18 cellular contexts compared by ENCODE assay signal in genomic region chr4:138217567-138217966, GRCh38. TPM values are rescaled to one million over a fixed set of nuclear protein-coding genes. Genes with fewer than 3 reads are reported as not detected.
A peak's percentile ranks its signal among the peaks of the same experiment; 100 is the strongest.
DNase-seq lines count a peak whose midpoint lies in the region; ATAC-seq and TF ChIP-seq lines count a peak whose summit lies in the region.
"Had no signal": no experiment of that assay in that cellular context is flagged by ENCODE, and none has a peak within 500 bp of the region (broad histone marks: within the 10 kb centered on the region; RNA-seq: fewer than 3 reads in every experiment).

No MANE protein-coding gene starts in this region.

- no peak for TF ChIP-seq CTCF in brain (conservative IDR thresholded peaks at IDR 0.05)
- no peak for TF ChIP-seq CTCF in right atrium auricular region (IDR thresholded peaks at IDR 0.05)

- ATAC-seq in GM21423 (IDR thresholded peaks at IDR 0.05; ENCODE audit: unreplicated experiment), result no peak
- ATAC-seq: activated CD4-positive, alpha-beta T cell treated with anti-CD3 and anti-CD28 coated beads for 36 hours had no signal

- peaks cover 43% of the 10 kb centered on the region for H3K4me1 Mint-ChIP-seq in brain
- H3K4me1 Mint-ChIP-seq: activated CD4-positive, alpha-beta T cell treated with anti-CD3 and anti-CD28 coated beads for 36 hours; CD8-positive, alpha-beta memory T cell; naive B cell had no signal

- peak overlapping the region; percentile 16 to 50 for H3K27ac ChIP-seq in right atrium auricular region
- H3K27ac ChIP-seq: SJSA1, vagina had no signal

- H3K9me3 Mint-ChIP-seq in brain, result no peaks in the 10 kb centered on the region
- H3K9me3 Mint-ChIP-seq: naive B cell had no signal

- peaks cover 2% of the 10 kb centered on the region for H3K27me3 Mint-ChIP-seq in brain
- H3K27me3 Mint-ChIP-seq: activated CD4-positive, alpha-beta T cell treated with anti-CD3 and anti-CD28 coated beads for 36 hours; CD8-positive, alpha-beta memory T cell had no signal

- DNase-seq in G401 (ENCODE audit: low spot score), result peak; percentile 24
- no peak for DNase-seq in right atrium auricular region (ENCODE audit: low spot score)
- DNase-seq in nucleus accumbens (lab: John Stamatoyannopoulos, UW), result peak in 36 of 56 donors; percentile 2 to 74 (median 32)
- DNase-seq in NCI-H510A treated with DMSO at 0.1 percent for 48 hours (lab: John Stamatoyannopoulos, UW), result no peak
- DNase-seq in D341Med (ENCODE audit: low spot score), result no peak
- DNase-seq in activated gamma-delta T cell (lab: John Stamatoyannopoulos, UW), result no peak
- DNase-seq: activated CD4-positive, alpha-beta T cell treated with anti-CD3 and anti-CD28 coated beads for 36 hours; activated CD8-positive, alpha-beta memory T cell treated with anti-CD3 and anti-CD28 coated beads, Interleukin-2, amount 50 U/mL, for 48 hours; activated naive CD4-positive, alpha-beta T cell; CD8-positive, alpha-beta memory T cell; naive B cell; NCI-H187 treated with DMSO at 0.1 percent for 48 hours; OCI-M1; T1000 had no signal

- no peaks in the 10 kb centered on the region for H3K4me1 ChIP-seq in right atrium auricular region
- H3K4me1 ChIP-seq: vagina had no signal

- peak overlapping the region in 4 of 5 experiments; percentile 64 to 88 (median 75) for H3K27ac Mint-ChIP-seq in brain
- H3K27ac Mint-ChIP-seq: activated CD4-positive, alpha-beta T cell treated with anti-CD3 and anti-CD28 coated beads for 36 hours; CD8-positive, alpha-beta memory T cell; naive B cell had no signal

- H3K4me3 Mint-ChIP-seq in brain, result peak overlapping the region in 4 of 5 experiments; percentile 1 to 65 (median 42)
- H3K4me3 Mint-ChIP-seq: activated CD4-positive, alpha-beta T cell treated with anti-CD3 and anti-CD28 coated beads for 36 hours; CD8-positive, alpha-beta memory T cell; naive B cell had no signal

- H3K4me3 ChIP-seq in right atrium auricular region, result no peak overlapping the region
- H3K4me3 ChIP-seq: SJSA1, vagina had no signal

- no peaks in the 10 kb centered on the region for H3K27me3 ChIP-seq in right atrium auricular region
- H3K27me3 ChIP-seq: SJSA1, vagina had no signal

- no peaks in the 10 kb centered on the region for H3K36me3 ChIP-seq in right atrium auricular region
- H3K36me3 ChIP-seq: vagina had no signal

- H3K36me3 Mint-ChIP-seq in brain, result peaks cover 26% of the 10 kb centered on the region
- H3K36me3 Mint-ChIP-seq: CD8-positive, alpha-beta memory T cell; naive B cell had no signal

- in situ Hi-C loops in G401 (cut with HindIII; ENCODE audit: low sequenced_read_pairs), result no loop called here

- no peaks in the 10 kb centered on the region for H3K9me3 ChIP-seq in right atrium auricular region
- H3K9me3 ChIP-seq: SJSA1, vagina had no signal

RNA-seq across cellular contexts. Expression of gene SLC7A11, which starts 24.6 kb away (rescaled TPM):
- total RNA-seq in G401 (2014; rRNA removed; shearing (Covaris generic)), result 1.9 and 3.8 TPM in 2 replicates
- polyA plus RNA-seq in brain (ENCODE audit: insufficient read depth, low read depth, low replicate concordance), result 1.5 TPM
- 1 to 10 TPM; 1.5 to 5.0 TPM for total RNA-seq in right atrium auricular region
- polyA plus RNA-seq: CD8-positive, alpha-beta memory T cell had no signal

Comparison
In these comparisons a context has a peak if more than half of its experiments do, and no peak if none do; other contexts are left out.
1. DNase-seq: peak in G401 (single experiment) and nucleus accumbens (36 of 56); none in right atrium auricular region (single experiment), NCI-H510A treated with DMSO at 0.1 percent for 48 hours (single experiment), D341Med (single experiment) and activated gamma-delta T cell (single experiment).